In the genomic region with DNA sequence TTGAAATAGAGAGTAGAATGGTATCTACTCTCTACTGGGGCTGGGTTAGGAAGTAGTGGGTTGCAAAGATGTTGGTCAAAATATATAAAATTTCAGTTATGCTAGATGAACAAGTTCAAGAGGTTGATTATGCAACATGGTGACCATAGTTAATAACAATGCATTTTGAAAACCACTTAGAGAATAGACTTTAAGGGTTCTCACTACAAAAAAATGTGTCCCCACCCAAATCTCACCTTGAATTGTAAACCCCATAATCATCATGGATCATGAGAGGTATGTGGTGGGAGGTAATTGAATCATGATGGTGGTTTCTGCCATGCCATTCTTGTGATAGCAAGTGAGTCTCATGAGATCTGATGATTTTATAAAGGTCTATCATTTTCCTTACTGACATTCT, we compare ENCODE assay signal across 22 cellular contexts.
"Had no signal": no experiment of that assay in that cellular context is flagged by ENCODE, and none has a peak within 500 bp of the region (broad histone marks: within the 10 kb centered on the region; RNA-seq: fewer than 3 reads in every experiment).

No MANE protein-coding gene starts in this region.

- FAIRE-seq: K562, TTC549 had no signal

- H3K27ac ChIP-seq: PC-9 had no signal

- DNase-seq: activated CD4-positive, alpha-beta memory T cell treated with anti-CD3 and anti-CD28 coated beads for 36 hours; activated CD4-positive, alpha-beta T cell treated with anti-CD3 and anti-CD28 coated beads, Interleukin-2, amount 10 ng/mL, durations not matched to agents 7 days and 5 days; activated CD4-positive, CD25-positive, alpha-beta regulatory T cell; activated CD8-positive, alpha-beta memory T cell treated with anti-CD3 and anti-CD28 coated beads for 24 hours; activated effector memory CD4-positive, alpha-beta T cell treated with anti-CD3 and anti-CD28 coated beads, Interleukin-2, amount 50 U/mL, for 16 hours; activated naive CD4-positive, alpha-beta T cell treated with Interleukin-2 at 50 U/mL for 16 hours; activated naive CD8-positive, alpha-beta T cell treated with anti-CD3 and anti-CD28 coated beads, Interleukin-2, amount 50 U/mL, for 24 hours; activated T-cell treated with anti-CD3 and anti-CD28 coated beads, Interleukin-2, amount 50 U/mL, for 4 hours; amygdala; central memory CD4-positive, alpha-beta T cell; NCI-H1105; NCI-H1436; NCI-H1694 treated with DMSO at 0.1 percent for 48 hours; NCI-H2029 treated with DMSO at 0.1 percent for 48 hours; NCI-H446; NCI-H524; PC-9; SHP77 treated with DMSO at 0.1 percent for 48 hours; T-helper 17 cell; T-helper 9 cell had no signal

- H3K4me3 ChIP-seq: K562, PC-9 had no signal
